Comparison of ENCODE assay signal across 8 cellular contexts in genomic region chr11:95229199-95230053, GRCh38. TPM values are rescaled to one million over a fixed set of nuclear protein-coding genes. Genes with fewer than 3 reads are reported as not detected.
A peak's percentile ranks its signal among the peaks of the same experiment; 100 is the strongest.
DNase-seq lines count a peak whose midpoint lies in the region; ATAC-seq, FAIRE-seq and TF ChIP-seq lines count a peak whose summit lies in the region.

No MANE protein-coding gene starts in this region.

- H2AFZ ChIP-seq in GM12878 (ENCODE audit: control insufficient read depth, low read depth, low read length) = no peak overlapping the region

- no peak for TF ChIP-seq CTCF in GM12878 (IDR thresholded peaks at IDR 0.05 in 2 of 3, conservative IDR thresholded peaks at IDR 0.05 in 1 of 3; ENCODE audit: control insufficient read depth in 2 of 3, extremely low read depth in 1 of 3, insufficient read depth in 1 of 3, low read depth in 3 of 3, low read length in 3 of 3)
- no peak for TF ChIP-seq CTCF in liver (IDR thresholded peaks at IDR 0.05; ENCODE audit: low read depth, low read length, missing input control)

- POLR2A ChIA-PET in GM12878 (lab: Charles Lee) = interaction anchor here (0.5 to 5.3 kb wide), 24 partner anchors 9 to 734 kb away, joined by 3 to 160 read pairs (median 5); partner anchors contain the start of genes CEP57 and FAM76B

- H3K27ac ChIP-seq in GM12878 (ENCODE audit: control insufficient read depth, insufficient read depth) (no peak overlapping the region), liver (ENCODE audit: low read depth in 1 of 2, low read length in 2 of 2) (peak overlapping the region in 1 of 2 donors; percentile 26), temporal lobe (ENCODE audit: low read depth, low read length) (peak overlapping the region; percentile 78)

- no peaks in the 10 kb centered on the region for H3K9me3 ChIP-seq in GM12878 (replicated peaks; ENCODE audit: control insufficient read depth, insufficient read depth, low read length)
- H3K9me3 ChIP-seq in liver (ENCODE audit: control insufficient read depth in 4 of 4, low read length in 3 of 4) = no peaks in the 10 kb centered on the region

- TSS peak; percentile 34 for BruUV-seq in GM12878 (replicated peaks; lab: Mats Ljungman, UMichigan)

- peak overlapping the region; percentile 87 for H3K4me2 ChIP-seq in GM12878 (ENCODE audit: control insufficient read depth, insufficient read depth)

- no peaks in the 10 kb centered on the region for H4K20me1 ChIP-seq in GM12878 (ENCODE audit: control insufficient read depth, insufficient read depth)

- under 1% methylated on average over 12 of the region's 12 CpGs for WGBS in GM12878 (ENCODE audit: insufficient coverage, insufficient replicate concordance, low lambda C conversion rate, missing lambda C conversion rate)
- WGBS in liver = 2% methylated on average over 12 of the region's 12 CpGs

- TF ChIP-seq EP300 in GM12878 (IDR thresholded peaks at IDR 0.05; ENCODE audit: borderline replicate concordance in 1 of 2, control insufficient read depth in 1 of 2, low read depth in 2 of 2, low read length in 2 of 2) = no peak

- in situ Hi-C loops in GM12878 (cut with MboI) = no loop called here

- no peak for TF ChIP-seq POLR2A in GM12878 (IDR thresholded peaks at IDR 0.05; ENCODE audit: low read depth, low read length)

- peaks cover 8% of the 10 kb centered on the region for H3K4me1 ChIP-seq in GM12878 (ENCODE audit: control insufficient read depth, insufficient read depth, low read length)
- peaks cover 1 to 35% (median 22%) of the 10 kb centered on the region in 4 donors for H3K4me1 ChIP-seq in liver (ENCODE audit: control insufficient read depth in 4 of 4, insufficient read depth in 4 of 4, low read length in 3 of 4)

- SMC1A ChIA-PET in GM12878 (lab: Charles Lee; ENCODE audit: uncharacterized antibody, unreplicated experiment) = interaction anchor here (0.7 to 7.7 kb wide), 33 partner anchors 12 to 503 kb away, joined by 3 to 261 read pairs (median 6); no protein-coding TSS in a partner anchor

- H3K9ac ChIP-seq in GM12878 (ENCODE audit: control insufficient read depth, insufficient read depth, low read length) (no peak overlapping the region), liver (ENCODE audit: low read depth in 1 of 2, low read length in 2 of 2) (peak overlapping the region in 1 of 2 donors; percentile 68)

- intact Hi-C loops in GM12878 (cut with micrococcal nuclease; ENCODE audit: unreplicated experiment) = loop anchor here (5.0 kb wide), 4 partner anchors 108 to 553 kb away; no protein-coding TSS in a partner anchor

- H3K79me2 ChIP-seq in GM12878 (ENCODE audit: control insufficient read depth, insufficient read depth, low read length) = no peaks in the 10 kb centered on the region

- ATAC-seq in GM12878 = no peak
- ATAC-seq in GM21619 (IDR thresholded peaks at IDR 0.05; ENCODE audit: unreplicated experiment) = no peak

- FAIRE-seq in GM12878 (lab: Jason Lieb, UNC) = no peak

- RAD21 ChIA-PET in GM12878 (lab: Charles Lee; ENCODE audit: unreplicated experiment) = interaction anchor here (0.8 to 5.4 kb wide), 29 partner anchors 11 to 560 kb away, joined by 3 to 195 read pairs (median 6); partner anchors contain the start of genes CEP57, FAM76B and SRSF8

- DNase-seq in GM03348 (ENCODE audit: low spot score) = peak; percentile 10
- DNase-seq in NCI-H2171 (lab: John Stamatoyannopoulos, UW) = peak; percentile 50
- DNase-seq in GM12878 (ENCODE audit: low read depth, low spot score) = no peak
- no peak for DNase-seq in effector CD8-positive, alpha-beta T cell (lab: John Stamatoyannopoulos, UW)
- DNase-seq in LoVo (ENCODE audit: low spot score) = no peak

- CTCF ChIA-PET in GM12878 (lab: Yijun Ruan, JAX) = interaction anchor here (0.7 to 5.8 kb wide), 18 partner anchors 10 to 1078 kb away, joined by 3 to 82 read pairs (median 5); no protein-coding TSS in a partner anchor

- H3K27me3 ChIP-seq in GM12878 (replicated peaks in 1 of 2; ENCODE audit: control insufficient read depth in 2 of 2, insufficient read depth in 2 of 2, low read length in 1 of 2) (peaks cover 0 to 27% of the 10 kb centered on the region in 2 experiments; a peak in 2 of 4 replicates), liver (ENCODE audit: control insufficient read depth in 4 of 4, insufficient read depth in 4 of 4, low read length in 3 of 4) (no peaks in the 10 kb centered on the region)

- peak overlapping the region; percentile 62; the same call in 1 of the 2 replicates for H3K4me3 ChIP-seq in GM12878
- H3K4me3 ChIP-seq in liver (ENCODE audit: low read depth in 1 of 3, low read length in 3 of 3) = peak overlapping the region in 2 of 3 donors; percentile 87 to 94

- H3K36me3 ChIP-seq in GM12878 (ENCODE audit: control insufficient read depth in 2 of 2, insufficient read depth in 2 of 2, low read length in 1 of 2) (no peaks in the 10 kb centered on the region), liver (ENCODE audit: control insufficient read depth in 4 of 4, insufficient read depth in 3 of 4, low read depth in 1 of 4, low read length in 3 of 4) (no peaks in the 10 kb centered on the region)

- TF ChIP-seq RAD21 in GM12878 (IDR thresholded peaks at IDR 0.05; ENCODE audit: insufficient read depth, low read depth, low read length) = no peak
- no peak for TF ChIP-seq RAD21 in liver (IDR thresholded peaks at IDR 0.05)

TF ChIP-seq in GM12878, 131 proteins besides CTCF, POLR2A, EP300 and RAD21 (continues in another document):
- TF ChIP-seq BCL3 (IDR thresholded peaks at IDR 0.05; ENCODE audit: borderline replicate concordance, insufficient read depth, low read depth, low read length, poor library complexity, severe bottlenecking) = no peak
- TF ChIP-seq MEF2B (IDR thresholded peaks at IDR 0.05; ENCODE audit: partially characterized antibody, poor library complexity, severe bottlenecking) = no peak
- TF ChIP-seq ZNF384 (IDR thresholded peaks at IDR 0.05; ENCODE audit: borderline replicate concordance, low read depth, low read length) = no peak
- TF ChIP-seq SMARCA5 (IDR thresholded peaks at IDR 0.05) = no peak

TF ChIP-seq in liver, 16 proteins besides CTCF, POLR2A, EP300 and RAD21 (continues in another document):
- TF ChIP-seq RXRA (IDR thresholded peaks at IDR 0.05) = no peak
- no peak for TF ChIP-seq FOXA2 (IDR thresholded peaks at IDR 0.05)
- no peak for TF ChIP-seq HNF4G (IDR thresholded peaks at IDR 0.05)
- TF ChIP-seq JUND (IDR thresholded peaks at IDR 0.05) = no peak
- TF ChIP-seq TAF1 (conservative IDR thresholded peaks at IDR 0.05) = no peak
- TF ChIP-seq NR2F2 (IDR thresholded peaks at IDR 0.05) = no peak
- TF ChIP-seq REST (IDR thresholded peaks at IDR 0.05) = no peak
- TF ChIP-seq MAX (IDR thresholded peaks at IDR 0.05) = no peak
- TF ChIP-seq GABPA (IDR thresholded peaks at IDR 0.05 in 1 of 2, conservative IDR thresholded peaks at IDR 0.05 in 1 of 2) = no peak

RNA-seq across cellular contexts. Expression of gene SESN3, which starts 1.6 kb away (rescaled TPM):
- total RNA-seq in GM12878 (2013; cell fraction: nucleolus; rRNA removed) = 21.9 and 24.4 TPM in 2 replicates
- total RNA-seq in GM12878 (2014; rRNA removed) (4.6 and 6.2 TPM in 2 replicates), GM12878 (2014; rRNA removed; fragmentation: Illumina TruSeq; extraction: Trizol) (4.3 and 5.3 TPM in 2 replicates), GM12878 (2021) (6.4 and 6.7 TPM in 2 replicates), liver (10 to 100 TPM in 1 of 2 donors, 1 to 10 TPM in 1; 3.8 to 46.6 TPM), temporal lobe (62.7 TPM)
- 0.16 TPM for polyA plus RNA-seq in GM12878 (2011; ENCODE audit: low read depth)
- polyA plus RNA-seq in GM12878 (2011; rRNA removed) (4.3 and 7.0 TPM in 2 replicates), GM12878 (2014; fragmentation: Illumina TruSeq; extraction: Trizol) (3.8 and 4.5 TPM in 2 replicates), GM12878 (2014; fragmentation: Nextera tagmentation; extraction: Ambion mirVana) (1 to 10 TPM in 1 of 2 experiments, under 1 TPM in 1; 0.68 to 1.5 TPM), GM12878 (2014; rRNA removed) (1.8 and 2.2 TPM in 2 replicates), GM12878 (2016; fragmentation: Nextera tagmentation; extraction: Ambion mirVana) (under 1 TPM; 0.64 to 0.71 TPM), liver (1 to 10 TPM in 1 of 2 donors, under 1 TPM in 1; 0.85 to 1.3 TPM)
- 1.4 and 1.5 TPM in 2 replicates for polyA plus RNA-seq in GM12878 (2011; cell fraction: cytosol; rRNA removed)
- polyA plus RNA-seq in GM12878 (2011; cell fraction: nucleus; rRNA removed) = 4.3 and 5.0 TPM in 2 replicates
- polyA plus RNA-seq in GM12878 (2012) = 0.19 and 0.34 TPM in 2 replicates
- 6.3 and 10.2 TPM in 2 replicates for polyA minus RNA-seq in GM12878 (2011; rRNA and poly(A)+ RNA removed)
- 1.9 and 4.1 TPM in 2 replicates for polyA minus RNA-seq in GM12878 (2011; cell fraction: cytosol; rRNA and poly(A)+ RNA removed)
- polyA minus RNA-seq in GM12878 (2011; cell fraction: nucleus; rRNA and poly(A)+ RNA removed) = 4.7 and 7.5 TPM in 2 replicates

Comparison
In these comparisons a context has a peak if more than half of its experiments do, and no peak if none do; other contexts are left out.
1. DNase-seq: peak in GM03348 (single experiment) and NCI-H2171 (single experiment); none in GM12878 (single experiment), effector CD8-positive, alpha-beta T cell (single experiment) and LoVo (single experiment).